ENCODE assay signal across 28 cellular contexts in the genomic region with DNA sequence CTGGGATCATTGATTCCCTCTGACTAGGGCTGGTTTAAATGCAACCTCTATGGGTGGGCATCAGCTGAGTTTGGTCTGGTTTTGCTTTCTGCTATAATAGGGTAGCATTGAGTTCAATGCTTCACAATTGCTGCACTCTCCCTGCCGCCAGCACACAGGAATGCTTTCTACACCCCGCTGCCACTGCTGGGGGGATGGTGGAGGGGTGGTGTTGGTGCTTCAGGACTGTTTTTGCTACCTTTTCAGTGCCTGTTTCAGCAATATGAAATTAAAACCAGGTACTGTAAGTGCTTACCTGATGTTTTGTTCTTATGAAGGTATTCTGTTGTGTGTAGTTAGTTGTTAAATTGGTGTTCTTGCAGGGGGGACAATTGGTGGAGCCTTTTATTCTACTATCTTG.
"Had no signal": no experiment of that assay in that cellular context is flagged by ENCODE, and none has a peak within 500 bp of the region (broad histone marks: within the 10 kb centered on the region; RNA-seq: fewer than 3 reads in every experiment).

No MANE protein-coding gene starts in this region.

- ATAC-seq: K562, Panc1, PC-3, T-cell had no signal

- H3K9ac ChIP-seq: KMS-11, SK-N-SH had no signal

- H3K4me2 ChIP-seq: KMS-11, SK-N-SH had no signal

- H3K27ac ChIP-seq: HL-60, KMS-11, RWPE1 had no signal

- H3K27me3 Mint-ChIP-seq: IgD-negative memory B cell, T-cell had no signal

- H3K4me3 ChIP-seq: K562 had no signal

- H3K27ac Mint-ChIP-seq: IgD-negative memory B cell; T-cell; T-helper 1 cell treated with Interleukin-12 subunit alpha and Interleukin-12 subunit beta and Interleukin-4 antibody, amounts not matched to agents 30 μg/mL and 1 μg/mL, for 36 hours had no signal

- DNase-seq: Kasumi-1, MM.1S, NCI-H1048, NCI-H1105, NCI-H1417, NCI-H1436 treated with DMSO at 0.1 percent for 48 hours, NCI-H1694 treated with DMSO at 0.1 percent for 48 hours, NCI-H1930, NCI-H2081, NCI-H2107, NCI-H226, NCI-H446, NCI-H510A, NCI-H524 treated with DMSO at 0.1 percent for 48 hours, NCI-H69, NCI-H774, PC-3, SHP77, SK-N-SH, SW 1271, T-cell had no signal

- H3K4me3 Mint-ChIP-seq: IgD-negative memory B cell; T-cell; T-helper 1 cell treated with Interleukin-12 subunit alpha and Interleukin-12 subunit beta and Interleukin-4 antibody, amounts not matched to agents 30 μg/mL and 1 μg/mL, for 36 hours had no signal
